In genomic region chr10:68735739-68736138, GRCh38 we compare ENCODE assay signal across 1 cellular context.
TF ChIP-seq lines count a peak whose summit lies in the region.

No MANE protein-coding gene starts in this region.

TF ChIP-seq in K562, 482 proteins besides CTCF, POLR2A, EP300 and RAD21:
- peak; percentile 22; the same call in 1 of the 2 replicates for TF ChIP-seq ZNF121 (CRISPR knock-in tag; conservative IDR thresholded peaks at IDR 0.05)
